ENCODE assay signal across 8 cellular contexts in the genomic region with DNA sequence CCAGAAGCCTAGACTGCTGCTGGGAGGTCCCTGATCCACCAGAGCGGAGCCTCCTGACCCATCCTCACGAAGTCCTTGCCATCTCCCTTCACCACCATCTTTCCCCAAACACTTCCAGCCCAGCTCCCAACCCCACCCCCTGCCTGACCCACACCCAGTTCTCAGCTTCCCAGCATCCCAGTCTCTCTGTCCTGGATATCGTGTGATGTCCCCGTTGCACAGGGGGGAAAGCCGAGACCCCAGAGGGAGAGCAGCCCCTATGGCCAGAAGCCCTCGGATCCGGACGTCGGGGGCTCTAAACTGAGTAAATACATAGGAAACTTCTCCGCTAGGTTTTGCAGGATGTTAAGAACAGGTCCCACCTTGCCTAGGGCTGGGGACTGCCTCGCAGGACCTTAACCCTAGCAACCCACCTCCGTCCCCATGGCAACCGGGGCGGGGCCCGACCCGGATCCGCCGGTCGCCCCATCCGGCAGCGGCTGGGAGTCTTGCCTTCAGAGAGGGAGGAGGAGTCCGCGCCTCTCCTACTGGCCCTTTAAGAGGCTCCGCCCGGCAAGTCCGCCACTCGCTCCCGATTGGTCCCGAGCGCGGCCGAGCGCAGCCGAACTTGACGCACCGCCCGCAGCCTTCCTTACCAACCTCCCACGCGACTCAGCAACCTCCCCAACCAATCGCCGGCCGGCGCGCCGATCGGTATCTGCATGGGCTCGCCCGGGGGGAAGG. TPM values are rescaled to one million over a fixed set of nuclear protein-coding genes. Genes with fewer than 3 reads are reported as not detected.
DNase-seq lines count a peak whose midpoint lies in the region; FAIRE-seq and TF ChIP-seq lines count a peak whose summit lies in the region.

No MANE protein-coding gene starts in this region.

- H3K27ac ChIP-seq in SJSA1 (peak overlapping the region; percentile 24; the same call in 1 of the 2 replicates), stomach smooth muscle (ENCODE audit: low read length) (no peak overlapping the region)

- H3K27me3 Mint-ChIP-seq in HFFc6 (ENCODE audit: insufficient read depth), result no peaks in the 10 kb centered on the region; the same call in none of the 2 replicates

- H3K27ac Mint-ChIP-seq in HFFc6, result peak overlapping the region; percentile 76

- peak overlapping the region; percentile 68 for H2AFZ ChIP-seq in neuron (ENCODE audit: low read depth, low read length)

- H3K9ac ChIP-seq in stomach smooth muscle (ENCODE audit: low read length in 2 of 2), result peak overlapping the region; percentile 59 to 72

- H3K36me3 ChIP-seq in SJSA1 (peaks cover 39% of the 10 kb centered on the region), neuron (ENCODE audit: insufficient read depth, low read length) (peaks cover 20% of the 10 kb centered on the region), stomach smooth muscle (ENCODE audit: control insufficient read depth in 2 of 2, insufficient read depth in 2 of 2, low read length in 2 of 2) (peaks cover 2 to 3% of the 10 kb centered on the region in 2 donors)

- H3K4me1 Mint-ChIP-seq in HFFc6 (ENCODE audit: low read depth), result peaks cover 23% of the 10 kb centered on the region

- H3K4me3 ChIP-seq in SJSA1 (peak overlapping the region; percentile 92), neuron (ENCODE audit: low read length) (peak overlapping the region; percentile 55), stomach smooth muscle (ENCODE audit: low read length in 2 of 2) (peak overlapping the region; percentile 64 to 84)

- H3K36me3 Mint-ChIP-seq in HFFc6 (ENCODE audit: low read depth), result peaks cover 13% of the 10 kb centered on the region

- no peaks in the 10 kb centered on the region for H3K27me3 ChIP-seq in SJSA1 (replicated peaks)
- H3K27me3 ChIP-seq in neuron (ENCODE audit: insufficient read depth, low read length), result no peaks in the 10 kb centered on the region
- H3K27me3 ChIP-seq in stomach smooth muscle (ENCODE audit: control insufficient read depth in 1 of 2, insufficient read depth in 2 of 2, low read length in 2 of 2), result no peaks in the 10 kb centered on the region

- no peak for TF ChIP-seq CTCF in HFFc6 (IDR thresholded peaks at IDR 0.05)

- FAIRE-seq in G401.6 (lab: Jason Lieb, UNC), result peak; percentile 98

- peak overlapping the region; percentile 77 for H3K4me3 Mint-ChIP-seq in HFFc6

- no peaks in the 10 kb centered on the region for H3K9me3 ChIP-seq in SJSA1 (replicated peaks)
- no peaks in the 10 kb centered on the region for H3K9me3 ChIP-seq in neuron (ENCODE audit: low read length)
- H3K9me3 ChIP-seq in stomach smooth muscle (ENCODE audit: control insufficient read depth in 2 of 2, low read length in 2 of 2), result no peaks in the 10 kb centered on the region

- DNase-seq in HFFc6 (peak; percentile 99), MV-4-11 (lab: John Stamatoyannopoulos, UW) (peak; percentile 100), SJSA1 (ENCODE audit: low read depth in 1 of 2, low spot score in 2 of 2) (peak; percentile 99 to 100), foreskin melanocyte (peak; percentile 100)
- peak; percentile 99 for DNase-seq in activated naive CD4-positive, alpha-beta T cell treated with Interleukin-2 at 50 U/mL for 16 hours

- no peaks in the 10 kb centered on the region for H3K9me3 Mint-ChIP-seq in HFFc6

- H3K4me1 ChIP-seq in SJSA1 (replicated peaks) (peaks cover 9% of the 10 kb centered on the region), neuron (ENCODE audit: insufficient read depth, low read length) (peaks cover 4% of the 10 kb centered on the region), stomach smooth muscle (ENCODE audit: control insufficient read depth, insufficient read depth, low read length) (peaks cover 29% of the 10 kb centered on the region)

RNA-seq across cellular contexts. Expression of a gene that starts 0.5 kb away (rescaled TPM):
- 10 to 100 TPM; 73.5 to 90.1 (median 78.3) TPM for total RNA-seq in HFFc6 (2021; fragmentation: NEBNext Ultra II Directional; extraction: Animal tissue kit (Norgen Biotek cat#: 25700))
- total RNA-seq in SJSA1 (2014; rRNA removed; shearing (Covaris generic)), result 229 and 260 TPM in 2 replicates

RNA-seq across cellular contexts. Expression of a gene that starts 13.0 kb away (rescaled TPM):
- under 1 TPM in 4 of 6 experiments, not detected in 2; 0.10 to 0.17 (median 0.11) TPM for total RNA-seq in HFFc6 (2021; fragmentation: NEBNext Ultra II Directional; extraction: Animal tissue kit (Norgen Biotek cat#: 25700))
- 9.2 and 13.1 TPM in 2 replicates for total RNA-seq in SJSA1 (2014; rRNA removed; shearing (Covaris generic))

RNA-seq across cellular contexts. Expression of a gene that starts 14.9 kb away (rescaled TPM):
- 100 to 1,000 TPM in 2 of 6 experiments, 10 to 100 TPM in 4; 75.1 to 101 (median 79.6) TPM for total RNA-seq in HFFc6 (2021; fragmentation: NEBNext Ultra II Directional; extraction: Animal tissue kit (Norgen Biotek cat#: 25700))
- 124 and 132 TPM in 2 replicates for total RNA-seq in SJSA1 (2014; rRNA removed; shearing (Covaris generic))

RNA-seq across cellular contexts. Expression of a gene that starts 33.3 kb away (rescaled TPM):
- under 1 TPM in 5 of 6 experiments, not detected in 1; 0.25 to 0.51 (median 0.46) TPM for total RNA-seq in HFFc6 (2021; fragmentation: NEBNext Ultra II Directional; extraction: Animal tissue kit (Norgen Biotek cat#: 25700))
- total RNA-seq in SJSA1 (2014; rRNA removed; shearing (Covaris generic)), result 0.26 TPM in 1 of 2 replicates, not detected in the other

RNA-seq across cellular contexts. Expression of a gene that starts 34.4 kb away (rescaled TPM):
- total RNA-seq in HFFc6 (2021; fragmentation: NEBNext Ultra II Directional; extraction: Animal tissue kit (Norgen Biotek cat#: 25700)), result 1 to 10 TPM; 7.1 to 8.8 (median 7.4) TPM
- total RNA-seq in SJSA1 (2014; rRNA removed; shearing (Covaris generic)), result not detected in 2 replicates
